22 cellular contexts compared by ENCODE assay signal in the genomic region with DNA sequence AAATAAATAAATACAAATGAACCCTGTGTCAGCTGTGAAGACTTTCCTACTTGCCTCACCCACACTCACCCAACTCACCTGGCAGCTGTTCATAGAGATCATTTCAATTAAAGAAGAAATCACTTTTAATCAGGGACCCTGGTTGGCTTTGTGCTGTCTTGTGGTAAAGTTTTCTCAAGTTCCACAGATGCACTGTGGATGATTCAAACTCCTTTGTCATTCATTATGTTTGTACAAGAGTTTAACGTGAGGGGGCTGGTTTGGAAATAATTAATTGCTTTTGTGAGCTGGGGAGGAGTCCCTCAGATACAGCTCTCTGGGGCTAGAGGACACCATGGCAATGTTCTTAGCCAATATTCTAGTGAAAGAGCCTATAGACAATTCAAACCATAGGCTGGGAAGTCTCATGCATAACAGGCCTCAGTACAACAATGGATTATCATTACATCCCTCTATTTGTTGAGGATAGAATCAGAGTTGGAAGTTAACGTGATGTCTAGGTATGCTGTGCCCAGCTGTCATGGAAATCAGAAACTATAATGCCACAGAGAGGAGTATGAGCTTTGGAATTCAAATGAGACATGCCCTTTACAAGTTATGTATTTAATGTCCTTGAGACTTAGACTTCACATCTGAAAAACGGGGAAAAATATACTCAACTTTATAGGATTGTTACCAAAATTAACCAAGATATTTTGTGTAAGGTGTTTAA.
DNase-seq lines count a peak whose midpoint lies in the region; ATAC-seq, FAIRE-seq and TF ChIP-seq lines count a peak whose summit lies in the region.
"Had no signal": no experiment of that assay in that cellular context is flagged by ENCODE, and none has a peak within 500 bp of the region (broad histone marks: within the 10 kb centered on the region; RNA-seq: fewer than 3 reads in every experiment).

No MANE protein-coding gene starts in this region.

- H3K4me1 ChIP-seq in adipocyte (ENCODE audit: control insufficient read depth, insufficient read depth, low read length), result peaks cover 9% of the 10 kb centered on the region
- H3K4me1 ChIP-seq in endodermal cell (ENCODE audit: control insufficient read depth, insufficient read depth, low read length), result peaks cover 3% of the 10 kb centered on the region
- H3K4me1 ChIP-seq: breast epithelium, heart left ventricle had no signal

- H3K9ac ChIP-seq in adipocyte (ENCODE audit: low read length) (no peak overlapping the region), endodermal cell (ENCODE audit: extremely low read depth, low read length, poor library complexity, severe bottlenecking) (no peak overlapping the region)

- H3K4me1 Mint-ChIP-seq in endodermal cell, result peaks cover 8% of the 10 kb centered on the region
- H3K4me1 Mint-ChIP-seq: activated CD4-positive, alpha-beta T cell treated with anti-CD3 and anti-CD28 coated beads, Interleukin-2, amount 10 ng/mL, durations not matched to agents 24 days and 14 days; CD4-positive, alpha-beta memory T cell; memory B cell; nephron had no signal

- H3K27me3 ChIP-seq in adipocyte (replicated peaks; ENCODE audit: control insufficient read depth, insufficient read depth, low read length) (no peaks in the 10 kb centered on the region), endodermal cell (ENCODE audit: control insufficient read depth, insufficient read depth, low read length, poor library complexity, severe bottlenecking) (no peaks in the 10 kb centered on the region)
- H3K27me3 ChIP-seq: breast epithelium, heart left ventricle had no signal

- no peak for ATAC-seq in GM21619 (IDR thresholded peaks at IDR 0.05; ENCODE audit: unreplicated experiment)
- ATAC-seq: esophagus mucosa, heart left ventricle had no signal

- TF ChIP-seq POLR2A in H54 (IDR thresholded peaks at IDR 0.05; ENCODE audit: low read depth, low read length), result no peak

- H3K36me3 ChIP-seq in adipocyte (ENCODE audit: control insufficient read depth, insufficient read depth, low read length, severe bottlenecking), result no peaks in the 10 kb centered on the region
- H3K36me3 ChIP-seq in endodermal cell (ENCODE audit: control insufficient read depth, insufficient read depth, low read length), result no peaks in the 10 kb centered on the region
- H3K36me3 ChIP-seq: breast epithelium, heart left ventricle had no signal

- no peaks in the 10 kb centered on the region for H3K36me3 Mint-ChIP-seq in endodermal cell (ENCODE audit: low read depth)
- H3K36me3 Mint-ChIP-seq: CD4-positive, alpha-beta memory T cell; memory B cell had no signal

- H3K9me3 Mint-ChIP-seq in endodermal cell, result no peaks in the 10 kb centered on the region
- H3K9me3 Mint-ChIP-seq: activated CD4-positive, alpha-beta T cell treated with anti-CD3 and anti-CD28 coated beads, Interleukin-2, amount 10 ng/mL, durations not matched to agents 24 days and 14 days; nephron had no signal

- no peak overlapping the region for H3K27ac ChIP-seq in endodermal cell (ENCODE audit: low read depth, low read length)
- H3K27ac ChIP-seq: breast epithelium, heart left ventricle had no signal

- H3K4me3 Mint-ChIP-seq in endodermal cell, result no peak overlapping the region
- H3K4me3 Mint-ChIP-seq: activated CD4-positive, alpha-beta T cell treated with anti-CD3 and anti-CD28 coated beads, Interleukin-2, amount 10 ng/mL, durations not matched to agents 24 days and 14 days; CD4-positive, alpha-beta memory T cell; memory B cell; nephron had no signal

- DNase-seq in A172 (ENCODE audit: low spot score) (peak; percentile 67), H54 (ENCODE audit: insufficient read length, low spot score) (no peak), adipocyte (ENCODE audit: low read depth) (peak; percentile 45), foreskin fibroblast (peak; percentile 62 to 69), endodermal cell (no peak), NOMO-1 treated with dmso at 0.1 percent for 144 hours (lab: John Stamatoyannopoulos, UW; ENCODE audit: unreplicated experiment) (no peak)
- no peak for DNase-seq in activated CD4-positive, alpha-beta T cell treated with anti-CD3 and anti-CD28 coated beads, Interleukin-2, amount 50 U/mL, for 48 hours
- DNase-seq: activated CD4-positive, alpha-beta T cell treated with anti-CD3 and anti-CD28 coated beads, Interleukin-2, amount 10 ng/mL, durations not matched to agents 24 days and 14 days; activated gamma-delta T cell treated with Interleukin-2 at 50 U/mL for 16 hours; CD4-positive, alpha-beta memory T cell; DMS79 treated with DMSO at 0.1 percent for 48 hours; heart left ventricle; NCI-H2029 treated with DMSO at 0.1 percent for 48 hours; NCI-H446 treated with DMSO at 0.1 percent for 48 hours had no signal

- H3K27ac Mint-ChIP-seq in endodermal cell, result no peak overlapping the region
- H3K27ac Mint-ChIP-seq: activated CD4-positive, alpha-beta T cell treated with anti-CD3 and anti-CD28 coated beads, Interleukin-2, amount 10 ng/mL, durations not matched to agents 24 days and 14 days; CD4-positive, alpha-beta memory T cell; memory B cell; progenitor cell of endocrine pancreas had no signal

- FAIRE-seq in H54 (lab: Jason Lieb, UNC), result peak; percentile 82
- FAIRE-seq: A204.1, islet of Langerhans had no signal

- H3K9me3 ChIP-seq in adipocyte (ENCODE audit: control insufficient read depth, low read length) (no peaks in the 10 kb centered on the region), endodermal cell (ENCODE audit: control insufficient read depth, low read length) (no peaks in the 10 kb centered on the region)
- H3K9me3 ChIP-seq: breast epithelium, heart left ventricle had no signal

- H3K27me3 Mint-ChIP-seq in endodermal cell (ENCODE audit: insufficient read depth), result no peaks in the 10 kb centered on the region
- H3K27me3 Mint-ChIP-seq: activated CD4-positive, alpha-beta T cell treated with anti-CD3 and anti-CD28 coated beads, Interleukin-2, amount 10 ng/mL, durations not matched to agents 24 days and 14 days; CD4-positive, alpha-beta memory T cell; memory B cell; progenitor cell of endocrine pancreas had no signal

- no peak for TF ChIP-seq CTCF in foreskin fibroblast (IDR thresholded peaks at IDR 0.05; ENCODE audit: low read depth, low read length)
- no peak for TF ChIP-seq CTCF in endodermal cell (conservative IDR thresholded peaks at IDR 0.05)

- WGBS in endodermal cell (ENCODE audit: insufficient coverage in 1 of 2, insufficient read length in 1 of 2), 2 experiments, result 92% methylated on average over 2 of the region's 3 CpGs; no CpG with 5 or more reads in 1 of the 2 experiments

- H3K4me3 ChIP-seq in adipocyte (ENCODE audit: low read length) (no peak overlapping the region), foreskin fibroblast (ENCODE audit: low read depth in 1 of 2, low read length in 2 of 2) (no peak overlapping the region), endodermal cell (ENCODE audit: low read length) (no peak overlapping the region)
- H3K4me3 ChIP-seq: breast epithelium, heart left ventricle had no signal

Comparison
In these comparisons a context has a peak if more than half of its experiments do, and no peak if none do; other contexts are left out.
1. DNase-seq: peak in A172 (single experiment), adipocyte (single experiment) and foreskin fibroblast (2 of 2); none in H54 (single experiment), endodermal cell (single experiment), activated CD4-positive, alpha-beta T cell treated with anti-CD3 and anti-CD28 coated beads, Interleukin-2, amount 50 U/mL, for 48 hours (0 of 2) and NOMO-1 treated with dmso at 0.1 percent for 144 hours (single experiment).